In genomic region chr4:61385302-61385701, GRCh38 we compare ENCODE assay signal across 19 cellular contexts.
A peak's percentile ranks its signal among the peaks of the same experiment; 100 is the strongest.
DNase-seq lines count a peak whose midpoint lies in the region; ATAC-seq, FAIRE-seq and TF ChIP-seq lines count a peak whose summit lies in the region.
"Had no signal": no experiment of that assay in that cellular context is flagged by ENCODE, and none has a peak within 500 bp of the region (broad histone marks: within the 10 kb centered on the region; RNA-seq: fewer than 3 reads in every experiment).

No MANE protein-coding gene starts in this region.

- TF ChIP-seq RAD21 in H1 (IDR thresholded peaks at IDR 0.05 in 1 of 2, conservative IDR thresholded peaks at IDR 0.05 in 1 of 2; ENCODE audit: low read depth in 2 of 2, low read length in 2 of 2): no peak

- intact Hi-C loops in PC-3 (cut with micrococcal nuclease): no loop called here

- CTCF ChIA-PET in PC-3 (lab: Charles Lee): no interaction called here
- CTCF ChIA-PET in H1 (lab: Charles Lee; ENCODE audit: partially characterized antibody): interaction anchor here (1.0 kb wide), 1 partner anchor 23 kb away, joined by 3 read pairs; no protein-coding TSS in a partner anchor

- H3K9me2 ChIP-seq in PC-3 (replicated peaks; ENCODE audit: low read length): no peaks in the 10 kb centered on the region

- H3K9ac ChIP-seq in PC-3 (ENCODE audit: low read length) (no peak overlapping the region), H1 (replicated peaks in 1 of 4; ENCODE audit: extremely low read depth in 1 of 4, low read depth in 3 of 4, low read length in 3 of 4) (no peak overlapping the region), mesendoderm (ENCODE audit: low read length) (no peak overlapping the region)

- H3K4me2 ChIP-seq in PC-3 (ENCODE audit: low read length): no peak overlapping the region
- H3K4me2 ChIP-seq in H1 (ENCODE audit: insufficient read depth in 1 of 2, low read depth in 2 of 2, low read length in 2 of 2): no peak overlapping the region
- H3K4me2 ChIP-seq in mesendoderm (ENCODE audit: low read length): no peak overlapping the region
- H3K4me2 ChIP-seq: A549 had no signal

- DNase-seq in PC-3: no peak
- no peak for DNase-seq in H1 (ENCODE audit: low read depth in 1 of 2, low spot score in 2 of 2)
- peak; percentile 86 for DNase-seq in mesendoderm
- DNase-seq in activated CD4-positive, alpha-beta T cell treated with anti-CD3 and anti-CD28 coated beads for 48 hours: no peak
- no peak for DNase-seq in SIG-M5 (lab: John Stamatoyannopoulos, UW)
- DNase-seq in erythroblast (lab: John Stamatoyannopoulos, UW): no peak
- no peak for DNase-seq in NCI-H1694 (lab: John Stamatoyannopoulos, UW)
- DNase-seq: CD8-positive, alpha-beta T cell; COR-L47; DMS153; DMS79 treated with DMSO at 0.1 percent for 48 hours; EL; GOT3 had no signal

- H4K5ac ChIP-seq in H1 (ENCODE audit: insufficient read length, low read depth, low read length) (no peak overlapping the region), mesendoderm (ENCODE audit: low read length) (no peak overlapping the region)

- H3K18ac ChIP-seq in H1 (ENCODE audit: extremely low read depth, low read length) (peak overlapping the region; percentile 25), mesendoderm (ENCODE audit: low read length) (no peak overlapping the region)

- POLR2A ChIA-PET in PC-3 (lab: Charles Lee; ENCODE audit: unreplicated experiment) (no interaction called here), H1 (lab: Charles Lee; ENCODE audit: partially characterized antibody) (interaction anchor here (1.0 kb wide), 1 partner anchor 11 kb away, joined by 3 read pairs; no protein-coding TSS in a partner anchor)

- H3K14ac ChIP-seq in H1 (ENCODE audit: insufficient read length): no peak overlapping the region

- peak overlapping the region; percentile 41; the same call in 1 of the 2 replicates for H2AFZ ChIP-seq in PC-3 (ENCODE audit: low read length)
- H2AFZ ChIP-seq in H1 (ENCODE audit: low read length): no peak overlapping the region

- no peak overlapping the region for H3K4me3 ChIP-seq in PC-3 (ENCODE audit: low read length)
- no peak overlapping the region for H3K4me3 ChIP-seq in H1 (ENCODE audit: extremely low read depth in 1 of 4, insufficient read depth in 2 of 4, low read depth in 3 of 4, low read length in 4 of 4)
- H3K4me3 ChIP-seq in mesendoderm (ENCODE audit: low read length): no peak overlapping the region
- H3K4me3 ChIP-seq: A549, HAP-1 had no signal

- no peaks in the 10 kb centered on the region for H4K20me1 ChIP-seq in PC-3 (ENCODE audit: low read length)
- no peaks in the 10 kb centered on the region for H4K20me1 ChIP-seq in H1 (replicated peaks in 1 of 2; ENCODE audit: control insufficient read depth in 1 of 2, insufficient read depth in 2 of 2, low read length in 2 of 2)

- H3K79me1 ChIP-seq in H1 (ENCODE audit: low read depth, low read length): no peaks in the 10 kb centered on the region
- H3K79me1 ChIP-seq in mesendoderm (ENCODE audit: low read length): no peaks in the 10 kb centered on the region

- no peaks in the 10 kb centered on the region for H3K23me2 ChIP-seq in H1 (ENCODE audit: low read depth, low read length)

- H3K27ac ChIP-seq in PC-3 (ENCODE audit: low read length) (no peak overlapping the region), H1 (ENCODE audit: low read depth, low read length) (no peak overlapping the region), mesendoderm (ENCODE audit: low read depth, low read length) (no peak overlapping the region)
- H3K27ac ChIP-seq: A549 had no signal

- no peak overlapping the region for H3K4ac ChIP-seq in H1 (replicated peaks; ENCODE audit: insufficient read length, low read depth, low read length)
- H3K4ac ChIP-seq in mesendoderm (ENCODE audit: low read depth, low read length): peak overlapping the region; percentile 12

- H4K91ac ChIP-seq in H1 (replicated peaks; ENCODE audit: insufficient read length, low read length): no peak overlapping the region

- H2BK15ac ChIP-seq in H1 (ENCODE audit: low read length) (no peak overlapping the region), mesendoderm (replicated peaks; ENCODE audit: low read depth) (no peak overlapping the region)

- 71% methylated on average over 3 of the region's 3 CpGs; no CpG with 5 or more reads in 1 of the 2 experiments for WGBS in H1 (ENCODE audit: extremely low coverage in 1 of 2, insufficient coverage in 1 of 2, insufficient read length in 1 of 2, insufficient replicate concordance in 2 of 2, low coverage in 1 of 2, low lambda C conversion rate in 2 of 2, missing lambda C conversion rate in 1 of 2), 2 experiments
- WGBS in mesendoderm (ENCODE audit: extremely low coverage, insufficient coverage, low lambda C conversion rate): no CpG with 5 or more reads among the region's 3 CpGs

- no peak overlapping the region for H3K56ac ChIP-seq in H1 (replicated peaks; ENCODE audit: insufficient read length, low read depth, low read length)
- peak overlapping the region; percentile 51 for H3K56ac ChIP-seq in mesendoderm (ENCODE audit: low read length)

- TF ChIP-seq CTCF in PC-3 (conservative IDR thresholded peaks at IDR 0.05; ENCODE audit: low read depth, low read length) (no peak), H1 (IDR thresholded peaks at IDR 0.05; ENCODE audit: control extremely low read depth in 1 of 3, insufficient read depth in 1 of 3, low read depth in 1 of 3, low read length in 3 of 3) (no peak)

- TF ChIP-seq EP300 in H1 (IDR thresholded peaks at IDR 0.05; ENCODE audit: borderline replicate concordance in 1 of 2, low read depth in 2 of 2, low read length in 2 of 2): no peak

- no peaks in the 10 kb centered on the region for H3K79me2 ChIP-seq in PC-3 (ENCODE audit: low read length)
- no peaks in the 10 kb centered on the region for H3K79me2 ChIP-seq in H1 (ENCODE audit: control insufficient read depth in 1 of 2, insufficient read depth in 2 of 2, low read length in 2 of 2)
- H3K79me2 ChIP-seq in mesendoderm (ENCODE audit: control insufficient read depth, insufficient read depth, low read length): no peaks in the 10 kb centered on the region

- TF ChIP-seq POLR2A in H1 (IDR thresholded peaks at IDR 0.05; ENCODE audit: control extremely low read depth in 1 of 2, low read depth in 2 of 2, low read length in 2 of 2): no peak
- TF ChIP-seq POLR2A in erythroblast (IDR thresholded peaks at IDR 0.05; ENCODE audit: low read length): no peak

- H2BK12ac ChIP-seq in H1 (ENCODE audit: low read depth, low read length): peak overlapping the region; percentile 62

- H2BK120ac ChIP-seq in H1 (replicated peaks; ENCODE audit: low read depth, low read length) (no peak overlapping the region), mesendoderm (ENCODE audit: low read depth, low read length) (no peak overlapping the region)

- H4K8ac ChIP-seq in H1 (ENCODE audit: extremely low read depth, insufficient read depth, low read length) (no peak overlapping the region; the same call in 1 of the 2 replicates), mesendoderm (ENCODE audit: low read depth, low read length) (no peak overlapping the region)

- H3K36me3 ChIP-seq in PC-3 (ENCODE audit: low read depth, low read length) (no peaks in the 10 kb centered on the region), H1 (ENCODE audit: control insufficient read depth in 2 of 4, insufficient read depth in 4 of 4, low read length in 3 of 4) (no peaks in the 10 kb centered on the region), mesendoderm (ENCODE audit: control insufficient read depth, insufficient read depth, low read length) (no peaks in the 10 kb centered on the region)
- H3K36me3 ChIP-seq: HAP-1 had no signal

- H2BK5ac ChIP-seq in H1 (ENCODE audit: low read depth, low read length) (0 out of 2 replicates have a peak overlapping the region, but pooled peaks have one; percentile 26), mesendoderm (ENCODE audit: low read length) (no peak overlapping the region)

- no peak for ATAC-seq in PC-3
- ATAC-seq: A549; CD8-positive, alpha-beta T cell had no signal

- H3K9me3 ChIP-seq in PC-3 (ENCODE audit: low read length): no peaks in the 10 kb centered on the region
- H3K9me3 ChIP-seq in H1 (ENCODE audit: insufficient read depth in 2 of 2, low read depth in 1 of 2, low read length in 1 of 2): no peaks in the 10 kb centered on the region
- H3K9me3 ChIP-seq: A549, HAP-1 had no signal

- peak; percentile 32 for FAIRE-seq in H1 (lab: Jason Lieb, UNC)
- FAIRE-seq: A549, D721Med, G401.6, GM12891, HTR-8/SVneo had no signal

- 0 out of 2 replicates have a peak overlapping the region, but pooled peaks have one; percentile 34 for H2BK20ac ChIP-seq in H1 (ENCODE audit: low read length)

- no peaks in the 10 kb centered on the region for H3K27me3 ChIP-seq in PC-3 (ENCODE audit: low read length)
- H3K27me3 ChIP-seq in H1 (replicated peaks in 1 of 4; ENCODE audit: control insufficient read depth in 3 of 4, extremely low read depth in 1 of 4, insufficient read depth in 3 of 4, low read length in 3 of 4): peaks cover 0 to 3% (median 0%) of the 10 kb centered on the region in 4 experiments; a peak in 1 of 7 replicates
- no peaks in the 10 kb centered on the region for H3K27me3 ChIP-seq in mesendoderm (ENCODE audit: insufficient read depth, low read length, poor library complexity)

- no TSS peak for BruUV-seq in PC-3 (replicated peaks; lab: Mats Ljungman, UMichigan)

- H3F3A ChIP-seq in PC-3 (ENCODE audit: low read length, unreplicated experiment): no peaks in the 10 kb centered on the region

- H3K4me1 ChIP-seq in PC-3 (ENCODE audit: insufficient read depth, low read length): no peaks in the 10 kb centered on the region
- peaks cover 0 to 18% (median 8%) of the 10 kb centered on the region in 4 experiments; a peak in 5 of 7 replicates for H3K4me1 ChIP-seq in H1 (replicated peaks in 1 of 4; ENCODE audit: control insufficient read depth in 3 of 4, insufficient read depth in 4 of 4, low read length in 3 of 4)
- H3K4me1 ChIP-seq in mesendoderm (ENCODE audit: control insufficient read depth, low read depth, low read length): peaks cover 8% of the 10 kb centered on the region
- H3K4me1 ChIP-seq: A549, HAP-1 had no signal

- no peak overlapping the region for H3K23ac ChIP-seq in H1 (ENCODE audit: insufficient read length)
- no peak overlapping the region for H3K23ac ChIP-seq in mesendoderm (ENCODE audit: low read length)

- no peak overlapping the region; the same call in 1 of the 2 replicates for H2AK5ac ChIP-seq in H1 (ENCODE audit: low read depth, low read length)
- no peak overlapping the region for H2AK5ac ChIP-seq in mesendoderm (ENCODE audit: low read length)

TF ChIP-seq in H1, 55 proteins besides CTCF, POLR2A, EP300 and RAD21:
- TF ChIP-seq PHF8 (conservative IDR thresholded peaks at IDR 0.05; ENCODE audit: low read depth, low read length) (no peak), CREB1 (IDR thresholded peaks at IDR 0.05) (no peak), SIX5 (IDR thresholded peaks at IDR 0.05; ENCODE audit: low read depth, low read length) (no peak), EZH2 (IDR thresholded peaks at IDR 0.05; ENCODE audit: low read depth, low read length, severe bottlenecking) (no peak), ASH2L (IDR thresholded peaks at IDR 0.05; ENCODE audit: low read length) (no peak), TBP (IDR thresholded peaks at IDR 0.05; ENCODE audit: low read depth, low read length) (no peak), CBX5 (IDR thresholded peaks at IDR 0.05; ENCODE audit: low read depth, low read length) (no peak), CHD2 (IDR thresholded peaks at IDR 0.05; ENCODE audit: low read length) (no peak), CBX8 (IDR thresholded peaks at IDR 0.05; ENCODE audit: borderline replicate concordance, low read depth, low read length) (no peak)
